Comparison of ENCODE assay signal across 13 cellular contexts in the genomic region with DNA sequence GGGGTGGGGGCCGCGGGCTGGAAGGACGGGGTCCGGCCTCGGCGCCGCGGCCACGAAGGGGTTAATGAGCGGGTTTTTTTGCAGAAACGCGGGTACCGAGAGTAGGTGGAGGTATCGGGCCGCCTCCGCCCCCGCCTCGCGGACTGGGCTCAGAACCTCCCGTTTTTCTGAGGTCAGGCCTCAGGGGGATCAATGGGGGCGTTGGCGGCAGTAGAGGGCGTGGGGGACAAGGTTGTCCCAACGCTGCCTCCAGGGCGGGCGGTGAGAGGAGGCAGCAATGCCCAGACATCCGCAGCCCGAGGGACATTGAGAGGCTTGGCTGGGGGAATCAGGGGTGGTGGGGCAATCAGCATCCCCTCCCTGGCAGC. TPM values are rescaled to one million over a fixed set of nuclear protein-coding genes. Genes with fewer than 3 reads are reported as not detected.
DNase-seq lines count a peak whose midpoint lies in the region; FAIRE-seq and TF ChIP-seq lines count a peak whose summit lies in the region.
"Had no signal": no experiment of that assay in that cellular context is flagged by ENCODE, and none has a peak within 500 bp of the region (broad histone marks: within the 10 kb centered on the region; RNA-seq: fewer than 3 reads in every experiment).

No MANE protein-coding gene starts in this region.

- in situ Hi-C loops in ACHN (cut with HindIII; ENCODE audit: low pct_ligation_motif_present, low pct_unique_long_range_greater_than_20kb, low sequenced_read_pairs) = no loop called here

- H3K9me3 Mint-ChIP-seq in neural progenitor cell = no peaks in the 10 kb centered on the region
- no peaks in the 10 kb centered on the region for H3K9me3 Mint-ChIP-seq in T-helper 2 cell treated with Interferon-gamma antibody and Interleukin-4, amounts not matched to agents 5 μg/mL and 100 μg/mL, for 36 hours

- dilution Hi-C loops in endothelial cell of umbilical vein (cut with MboI; ENCODE audit: extremely low pct_ligation_motif_present, low sequenced_read_pairs) = no loop called here

- TF ChIP-seq CTCF in endothelial cell of umbilical vein (IDR thresholded peaks at IDR 0.05; ENCODE audit: extremely low read depth in 1 of 2, insufficient read depth in 1 of 2, low read depth in 1 of 2, low read length in 2 of 2) = no peak
- TF ChIP-seq CTCF in neural progenitor cell (IDR thresholded peaks at IDR 0.05) = no peak

- intact Hi-C loops in endothelial cell of umbilical vein (cut with micrococcal nuclease) = no loop called here

- H4K20me1 ChIP-seq in BLaER1 = no peaks in the 10 kb centered on the region
- H4K20me1 ChIP-seq in endothelial cell of umbilical vein (replicated peaks; ENCODE audit: control insufficient read depth, extremely low read depth, insufficient read depth, low read length) = no peaks in the 10 kb centered on the region
- H4K20me1 ChIP-seq in neural progenitor cell (ENCODE audit: low read depth) = peaks cover 15% of the 10 kb centered on the region

- H3K4me3 Mint-ChIP-seq in neural progenitor cell = peak overlapping the region; percentile 85
- no peak overlapping the region for H3K4me3 Mint-ChIP-seq in T-helper 2 cell treated with Interferon-gamma antibody and Interleukin-4, amounts not matched to agents 5 μg/mL and 100 μg/mL, for 36 hours

- H2AFZ ChIP-seq in endothelial cell of umbilical vein (ENCODE audit: low read depth, low read length) = no peak overlapping the region
- H2AFZ ChIP-seq in neural progenitor cell (replicated peaks) = peak overlapping the region; percentile 99

- H3K9ac ChIP-seq in BLaER1 (peak overlapping the region; percentile 82), endothelial cell of umbilical vein (replicated peaks; ENCODE audit: extremely low read depth, insufficient read depth, low read length) (no peak overlapping the region), neural progenitor cell (no peak overlapping the region)

- FAIRE-seq in endothelial cell of umbilical vein (lab: Jason Lieb, UNC) = no peak
- no peak for FAIRE-seq in GM19239 (lab: Jason Lieb, UNC)

- no peak for TF ChIP-seq POLR2A in endothelial cell of umbilical vein (IDR thresholded peaks at IDR 0.05; ENCODE audit: low read depth, low read length)

- H3F3A ChIP-seq in neural progenitor cell (ENCODE audit: low read depth) = no peaks in the 10 kb centered on the region

- BruUV-seq in endothelial cell of umbilical vein (replicated peaks; lab: Mats Ljungman, UMichigan) = no TSS peak

- CTCF ChIA-PET in endothelial cell of umbilical vein (lab: Charles Lee) = no interaction called here

- no peaks in the 10 kb centered on the region for H3K36me3 ChIP-seq in BLaER1
- H3K36me3 ChIP-seq in MG63 = no peaks in the 10 kb centered on the region
- no peaks in the 10 kb centered on the region for H3K36me3 ChIP-seq in endothelial cell of umbilical vein (ENCODE audit: control insufficient read depth in 2 of 2, extremely low read depth in 1 of 2, insufficient read depth in 2 of 2, low read length in 2 of 2)
- H3K36me3 ChIP-seq in neural progenitor cell = no peaks in the 10 kb centered on the region

- H3K9me1 ChIP-seq in endothelial cell of umbilical vein (replicated peaks; ENCODE audit: control insufficient read depth, extremely low read depth, insufficient read depth, low read length) = no peaks in the 10 kb centered on the region

- H3K4me2 ChIP-seq in BLaER1 (peak overlapping the region; percentile 86), endothelial cell of umbilical vein (ENCODE audit: insufficient read depth, low read length) (peak overlapping the region; percentile 55), neural progenitor cell (peak overlapping the region; percentile 100)

- H3K27ac ChIP-seq in BLaER1 (peak overlapping the region; percentile 72), endothelial cell of umbilical vein (ENCODE audit: insufficient read depth, low read depth, low read length) (no peak overlapping the region), neural progenitor cell (no peak overlapping the region)
- H3K27ac ChIP-seq: foreskin keratinocyte had no signal

- peaks cover 10% of the 10 kb centered on the region for H3K27me3 Mint-ChIP-seq in neural progenitor cell (ENCODE audit: insufficient read depth, low read depth)
- peaks cover 13% of the 10 kb centered on the region for H3K27me3 Mint-ChIP-seq in T-helper 2 cell treated with Interferon-gamma antibody and Interleukin-4, amounts not matched to agents 5 μg/mL and 100 μg/mL, for 36 hours (ENCODE audit: low read depth)

- H3K36me3 Mint-ChIP-seq in neural progenitor cell = no peaks in the 10 kb centered on the region
- H3K36me3 Mint-ChIP-seq in T-helper 2 cell treated with Interferon-gamma antibody and Interleukin-4, amounts not matched to agents 5 μg/mL and 100 μg/mL, for 36 hours (ENCODE audit: low read depth) = no peaks in the 10 kb centered on the region

- POLR2A ChIA-PET in endothelial cell of umbilical vein (lab: Charles Lee) = no interaction called here

- H3K79me2 ChIP-seq in endothelial cell of umbilical vein (ENCODE audit: control insufficient read depth, insufficient read depth, low read length) (no peaks in the 10 kb centered on the region), neural progenitor cell (ENCODE audit: low read depth) (no peaks in the 10 kb centered on the region)

- peaks cover 28% of the 10 kb centered on the region for H3K27me3 ChIP-seq in BLaER1
- H3K27me3 ChIP-seq in MG63 = no peaks in the 10 kb centered on the region
- peaks cover 2 to 7% of the 10 kb centered on the region in 2 experiments for H3K27me3 ChIP-seq in endothelial cell of umbilical vein (ENCODE audit: control insufficient read depth in 2 of 2, insufficient read depth in 2 of 2, low read length in 2 of 2)
- peaks cover 10% of the 10 kb centered on the region for H3K27me3 ChIP-seq in neural progenitor cell

- H3K9me3 ChIP-seq in BLaER1 (no peaks in the 10 kb centered on the region), MG63 (no peaks in the 10 kb centered on the region), endothelial cell of umbilical vein (replicated peaks; ENCODE audit: control insufficient read depth, insufficient read depth, low read length) (no peaks in the 10 kb centered on the region), neural progenitor cell (ENCODE audit: low read depth) (no peaks in the 10 kb centered on the region)

- H3K4me1 Mint-ChIP-seq in neural progenitor cell = peaks cover 20% of the 10 kb centered on the region
- no peaks in the 10 kb centered on the region for H3K4me1 Mint-ChIP-seq in T-helper 2 cell treated with Interferon-gamma antibody and Interleukin-4, amounts not matched to agents 5 μg/mL and 100 μg/mL, for 36 hours (ENCODE audit: low read depth)

- no peak overlapping the region for H3K27ac Mint-ChIP-seq in neural progenitor cell
- no peak overlapping the region for H3K27ac Mint-ChIP-seq in T-helper 2 cell treated with Interferon-gamma antibody and Interleukin-4, amounts not matched to agents 5 μg/mL and 100 μg/mL, for 36 hours

- no peak for DNase-seq in MG63
- no peak for DNase-seq in endothelial cell of umbilical vein (ENCODE audit: low read depth, low spot score)
- peak; percentile 45 for DNase-seq in neural progenitor cell (ENCODE audit: low spot score)
- no peak for DNase-seq in T-helper 2 cell treated with Interferon-gamma antibody and Interleukin-4, amounts not matched to agents 5 μg/mL and 100 μg/mL, for 36 hours (ENCODE audit: low spot score)
- DNase-seq in GM19239 (ENCODE audit: insufficient read length, low spot score) = no peak
- no peak for DNase-seq in ACHN
- DNase-seq in NCI-H2029 treated with DMSO at 0.1 percent for 48 hours (lab: John Stamatoyannopoulos, UW) = no peak
- DNase-seq: DMS79, foreskin keratinocyte, NCI-H187, T-helper 1 cell had no signal

- peak overlapping the region; percentile 77 for H3K4me3 ChIP-seq in BLaER1
- peak overlapping the region; percentile 51 for H3K4me3 ChIP-seq in MG63
- H3K4me3 ChIP-seq in endothelial cell of umbilical vein (replicated peaks in 1 of 3; ENCODE audit: insufficient read depth in 1 of 3, low read depth in 1 of 3, low read length in 3 of 3) = peak overlapping the region; percentile 12 to 50 (median 32)
- peak overlapping the region; percentile 97 for H3K4me3 ChIP-seq in neural progenitor cell

- H3K4me1 ChIP-seq in BLaER1 (peaks cover 31% of the 10 kb centered on the region), endothelial cell of umbilical vein (ENCODE audit: control insufficient read depth, extremely low read depth, insufficient read depth, low read length) (no peaks in the 10 kb centered on the region), neural progenitor cell (no peaks in the 10 kb centered on the region)
- H3K4me1 ChIP-seq: foreskin keratinocyte had no signal

TF ChIP-seq in endothelial cell of umbilical vein, 7 proteins besides CTCF, POLR2A, EP300 and RAD21:
- TF ChIP-seq GATA2 (IDR thresholded peaks at IDR 0.05; ENCODE audit: insufficient read depth, insufficient read length, low read depth, low read length) (no peak), FOS (IDR thresholded peaks at IDR 0.05; ENCODE audit: borderline replicate concordance, insufficient read depth, low read length) (no peak), POLR2AphosphoS5 (IDR thresholded peaks at IDR 0.05; ENCODE audit: insufficient read depth, low read depth, low read length) (no peak), EZH2 (IDR thresholded peaks at IDR 0.05; ENCODE audit: borderline replicate concordance, low read depth, low read length, severe bottlenecking) (no peak), MAX (IDR thresholded peaks at IDR 0.05; ENCODE audit: insufficient read depth, insufficient read length) (no peak), MYC (IDR thresholded peaks at IDR 0.05; ENCODE audit: low read depth, low read length) (no peak), JUN (IDR thresholded peaks at IDR 0.05; ENCODE audit: borderline replicate concordance, insufficient read depth, insufficient read length, low read depth) (no peak)

RNA-seq across cellular contexts. Expression of gene PRODH, which starts 34.8 kb away (rescaled TPM):
- not detected in 2 replicates for total RNA-seq in MG63 (2014; rRNA removed; shearing (Covaris generic); ENCODE audit: low replicate concordance)
- total RNA-seq in endothelial cell of umbilical vein = not detected in 2 replicates
- 0.03 TPM in 1 of 2 replicates, not detected in the other for polyA plus RNA-seq in endothelial cell of umbilical vein
- not detected in 2 replicates for polyA plus RNA-seq in endothelial cell of umbilical vein (2011; cell fraction: cytosol; rRNA removed)
- polyA plus RNA-seq in endothelial cell of umbilical vein (2011; cell fraction: nucleus; rRNA removed) = 0.32 and 0.33 TPM in 2 replicates
- not detected in 2 replicates for polyA plus RNA-seq in endothelial cell of umbilical vein (2012)
- polyA minus RNA-seq in endothelial cell of umbilical vein = 0.08 and 0.10 TPM in 2 replicates
- polyA minus RNA-seq in endothelial cell of umbilical vein (2011; cell fraction: cytosol; rRNA and poly(A)+ RNA removed) = not detected
- not detected in 2 replicates for polyA minus RNA-seq in endothelial cell of umbilical vein (2011; cell fraction: nucleus; rRNA and poly(A)+ RNA removed)
- total RNA-seq in neural progenitor cell (ENCODE audit: low replicate concordance) = 9.3 and 18.8 TPM in 2 replicates
- total RNA-seq: pulmonary artery endothelial cell had no signal

Comparison
In these comparisons a context has a peak if more than half of its experiments do, and no peak if none do; other contexts are left out.
1. H3K4me3 ChIP-seq: peak in every context shown above with its lines; median percentile 97 in neural progenitor cell; 77 in BLaER1; 51 in MG63; 32 in endothelial cell of umbilical vein.